ENCODE assay signal across 1 cellular context in the genomic region with DNA sequence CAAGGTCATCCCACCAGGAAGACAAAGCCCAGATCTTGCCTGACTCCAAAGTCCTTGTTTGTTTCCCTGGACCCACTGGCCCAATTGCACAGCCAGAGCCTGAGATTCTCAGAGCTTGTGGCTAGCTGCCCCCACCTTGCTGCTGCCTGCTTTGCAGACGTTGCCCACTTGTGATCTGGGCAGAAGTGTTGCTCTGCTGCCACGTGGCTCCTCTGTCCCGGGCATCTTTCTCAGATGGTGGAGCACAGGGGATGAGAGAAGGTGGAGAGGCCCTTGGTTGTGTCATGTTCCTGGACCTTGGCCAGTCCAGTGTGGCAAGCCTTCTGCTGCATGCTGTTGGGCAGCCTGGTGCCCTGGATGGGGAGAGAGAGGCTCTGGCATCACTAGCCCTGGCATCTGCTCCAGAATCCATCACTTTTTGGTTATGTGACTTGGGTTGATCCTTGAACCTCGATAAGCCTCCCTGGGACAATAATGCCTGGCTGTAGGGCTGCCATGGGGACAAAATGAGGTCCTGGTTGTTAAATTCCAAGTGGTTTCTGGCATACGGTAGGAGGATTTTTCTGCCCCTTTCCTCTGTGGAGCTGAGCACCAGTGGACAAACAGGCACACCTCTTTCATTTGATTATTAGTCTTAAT.
A peak's percentile ranks its signal among the peaks of the same experiment; 100 is the strongest.
TF ChIP-seq lines count a peak whose summit lies in the region.

No MANE protein-coding gene starts in this region.

TF ChIP-seq in HepG2, 621 proteins besides CTCF, POLR2A, EP300 and RAD21 (continued from another document and continues in another):
- TF ChIP-seq, protein P1, sequence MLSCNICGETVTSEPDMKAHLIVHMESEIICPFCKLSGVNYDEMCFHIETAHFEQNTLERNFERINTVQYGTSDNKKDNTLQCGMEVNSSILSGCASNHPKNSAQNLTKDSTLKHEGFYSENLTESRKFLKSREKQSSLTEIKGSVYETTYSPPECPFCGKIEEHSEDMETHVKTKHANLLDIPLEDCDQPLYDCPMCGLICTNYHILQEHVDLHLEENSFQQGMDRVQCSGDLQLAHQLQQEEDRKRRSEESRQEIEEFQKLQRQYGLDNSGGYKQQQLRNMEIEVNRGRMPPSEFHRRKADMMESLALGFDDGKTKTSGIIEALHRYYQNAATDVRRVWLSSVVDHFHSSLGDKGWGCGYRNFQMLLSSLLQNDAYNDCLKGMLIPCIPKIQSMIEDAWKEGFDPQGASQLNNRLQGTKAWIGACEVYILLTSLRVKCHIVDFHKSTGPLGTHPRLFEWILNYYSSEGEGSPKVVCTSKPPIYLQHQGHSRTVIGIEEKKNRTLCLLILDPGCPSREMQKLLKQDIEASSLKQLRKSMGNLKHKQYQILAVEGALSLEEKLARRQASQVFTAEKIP (CRISPR knock-in tag; IDR thresholded peaks at IDR 0.05; ENCODE audit: borderline replicate concordance) = no peak
- no peak for TF ChIP-seq ZNF780A (CRISPR knock-in tag; IDR thresholded peaks at IDR 0.05)
- TF ChIP-seq ETV6 (CRISPR knock-in tag; conservative IDR thresholded peaks at IDR 0.05) = no peak
- TF ChIP-seq, protein P2, sequence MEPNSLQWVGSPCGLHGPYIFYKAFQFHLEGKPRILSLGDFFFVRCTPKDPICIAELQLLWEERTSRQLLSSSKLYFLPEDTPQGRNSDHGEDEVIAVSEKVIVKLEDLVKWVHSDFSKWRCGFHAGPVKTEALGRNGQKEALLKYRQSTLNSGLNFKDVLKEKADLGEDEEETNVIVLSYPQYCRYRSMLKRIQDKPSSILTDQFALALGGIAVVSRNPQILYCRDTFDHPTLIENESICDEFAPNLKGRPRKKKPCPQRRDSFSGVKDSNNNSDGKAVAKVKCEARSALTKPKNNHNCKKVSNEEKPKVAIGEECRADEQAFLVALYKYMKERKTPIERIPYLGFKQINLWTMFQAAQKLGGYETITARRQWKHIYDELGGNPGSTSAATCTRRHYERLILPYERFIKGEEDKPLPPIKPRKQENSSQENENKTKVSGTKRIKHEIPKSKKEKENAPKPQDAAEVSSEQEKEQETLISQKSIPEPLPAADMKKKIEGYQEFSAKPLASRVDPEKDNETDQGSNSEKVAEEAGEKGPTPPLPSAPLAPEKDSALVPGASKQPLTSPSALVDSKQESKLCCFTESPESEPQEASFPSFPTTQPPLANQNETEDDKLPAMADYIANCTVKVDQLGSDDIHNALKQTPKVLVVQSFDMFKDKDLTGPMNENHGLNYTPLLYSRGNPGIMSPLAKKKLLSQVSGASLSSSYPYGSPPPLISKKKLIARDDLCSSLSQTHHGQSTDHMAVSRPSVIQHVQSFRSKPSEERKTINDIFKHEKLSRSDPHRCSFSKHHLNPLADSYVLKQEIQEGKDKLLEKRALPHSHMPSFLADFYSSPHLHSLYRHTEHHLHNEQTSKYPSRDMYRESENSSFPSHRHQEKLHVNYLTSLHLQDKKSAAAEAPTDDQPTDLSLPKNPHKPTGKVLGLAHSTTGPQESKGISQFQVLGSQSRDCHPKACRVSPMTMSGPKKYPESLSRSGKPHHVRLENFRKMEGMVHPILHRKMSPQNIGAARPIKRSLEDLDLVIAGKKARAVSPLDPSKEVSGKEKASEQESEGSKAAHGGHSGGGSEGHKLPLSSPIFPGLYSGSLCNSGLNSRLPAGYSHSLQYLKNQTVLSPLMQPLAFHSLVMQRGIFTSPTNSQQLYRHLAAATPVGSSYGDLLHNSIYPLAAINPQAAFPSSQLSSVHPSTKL (CRISPR knock-in tag; IDR thresholded peaks at IDR 0.05) = peak; percentile 72
- no peak; the same call in 1 of the 2 replicates for TF ChIP-seq KDM4B (CRISPR knock-in tag; IDR thresholded peaks at IDR 0.05)
- no peak for TF ChIP-seq KDM5A (IDR thresholded peaks at IDR 0.05; ENCODE audit: borderline replicate concordance, low read length)
- TF ChIP-seq, protein P3, sequence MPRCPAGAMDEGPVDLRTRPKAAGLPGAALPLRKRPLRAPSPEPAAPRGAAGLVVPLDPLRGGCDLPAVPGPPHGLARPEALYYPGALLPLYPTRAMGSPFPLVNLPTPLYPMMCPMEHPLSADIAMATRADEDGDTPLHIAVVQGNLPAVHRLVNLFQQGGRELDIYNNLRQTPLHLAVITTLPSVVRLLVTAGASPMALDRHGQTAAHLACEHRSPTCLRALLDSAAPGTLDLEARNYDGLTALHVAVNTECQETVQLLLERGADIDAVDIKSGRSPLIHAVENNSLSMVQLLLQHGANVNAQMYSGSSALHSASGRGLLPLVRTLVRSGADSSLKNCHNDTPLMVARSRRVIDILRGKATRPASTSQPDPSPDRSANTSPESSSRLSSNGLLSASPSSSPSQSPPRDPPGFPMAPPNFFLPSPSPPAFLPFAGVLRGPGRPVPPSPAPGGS (CRISPR knock-in tag; IDR thresholded peaks at IDR 0.05) = 0 out of 2 replicates have a peak, but pooled peaks have one; percentile 24
- no peak for TF ChIP-seq IKZF4 (CRISPR knock-in tag; IDR thresholded peaks at IDR 0.05; ENCODE audit: borderline replicate concordance, low read depth, not compliant biosample characterization)
- TF ChIP-seq FLYWCH1 (CRISPR knock-in tag; IDR thresholded peaks at IDR 0.05) = no peak
- no peak for TF ChIP-seq SP1 (IDR thresholded peaks at IDR 0.05)
- peak; percentile 15; the same call in 1 of the 2 replicates for TF ChIP-seq SP1 (CRISPR knock-in tag; IDR thresholded peaks at IDR 0.05)
- TF ChIP-seq, protein P4, sequence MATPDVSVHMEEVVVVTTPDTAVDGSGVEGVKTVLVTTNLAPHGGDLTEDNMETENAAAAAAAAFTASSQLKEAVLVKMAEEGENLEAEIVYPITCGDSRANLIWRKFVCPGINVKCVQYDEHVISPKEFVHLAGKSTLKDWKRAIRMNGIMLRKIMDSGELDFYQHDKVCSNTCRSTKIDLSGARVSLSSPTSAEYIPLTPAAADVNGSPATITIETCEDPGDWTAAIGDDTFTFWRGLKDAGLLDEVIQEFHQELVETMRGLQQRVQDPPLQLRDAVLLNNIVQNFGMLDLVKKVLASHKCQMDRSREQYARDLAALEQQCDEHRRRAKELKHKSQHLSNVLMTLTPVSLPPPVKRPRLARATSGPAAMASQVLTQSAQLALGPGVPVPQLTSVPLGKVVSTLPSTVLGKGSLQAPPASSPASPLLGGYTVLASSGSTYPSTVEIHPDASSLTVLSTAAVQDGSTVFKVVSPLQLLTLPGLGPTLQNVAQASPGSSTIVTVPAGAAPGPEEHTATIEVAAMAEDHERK (CRISPR knock-in tag; IDR thresholded peaks at IDR 0.05; ENCODE audit: low read depth) = no peak
- TF ChIP-seq ZNF180 (CRISPR knock-in tag; IDR thresholded peaks at IDR 0.05; ENCODE audit: borderline replicate concordance, low read depth) = no peak
- no peak for TF ChIP-seq ZNF839 (CRISPR knock-in tag; IDR thresholded peaks at IDR 0.05; ENCODE audit: borderline replicate concordance)
- TF ChIP-seq, protein P5, sequence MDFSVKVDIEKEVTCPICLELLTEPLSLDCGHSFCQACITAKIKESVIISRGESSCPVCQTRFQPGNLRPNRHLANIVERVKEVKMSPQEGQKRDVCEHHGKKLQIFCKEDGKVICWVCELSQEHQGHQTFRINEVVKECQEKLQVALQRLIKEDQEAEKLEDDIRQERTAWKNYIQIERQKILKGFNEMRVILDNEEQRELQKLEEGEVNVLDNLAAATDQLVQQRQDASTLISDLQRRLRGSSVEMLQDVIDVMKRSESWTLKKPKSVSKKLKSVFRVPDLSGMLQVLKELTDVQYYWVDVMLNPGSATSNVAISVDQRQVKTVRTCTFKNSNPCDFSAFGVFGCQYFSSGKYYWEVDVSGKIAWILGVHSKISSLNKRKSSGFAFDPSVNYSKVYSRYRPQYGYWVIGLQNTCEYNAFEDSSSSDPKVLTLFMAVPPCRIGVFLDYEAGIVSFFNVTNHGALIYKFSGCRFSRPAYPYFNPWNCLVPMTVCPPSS (IDR thresholded peaks at IDR 0.05) = no peak
- TF ChIP-seq, protein P6, sequence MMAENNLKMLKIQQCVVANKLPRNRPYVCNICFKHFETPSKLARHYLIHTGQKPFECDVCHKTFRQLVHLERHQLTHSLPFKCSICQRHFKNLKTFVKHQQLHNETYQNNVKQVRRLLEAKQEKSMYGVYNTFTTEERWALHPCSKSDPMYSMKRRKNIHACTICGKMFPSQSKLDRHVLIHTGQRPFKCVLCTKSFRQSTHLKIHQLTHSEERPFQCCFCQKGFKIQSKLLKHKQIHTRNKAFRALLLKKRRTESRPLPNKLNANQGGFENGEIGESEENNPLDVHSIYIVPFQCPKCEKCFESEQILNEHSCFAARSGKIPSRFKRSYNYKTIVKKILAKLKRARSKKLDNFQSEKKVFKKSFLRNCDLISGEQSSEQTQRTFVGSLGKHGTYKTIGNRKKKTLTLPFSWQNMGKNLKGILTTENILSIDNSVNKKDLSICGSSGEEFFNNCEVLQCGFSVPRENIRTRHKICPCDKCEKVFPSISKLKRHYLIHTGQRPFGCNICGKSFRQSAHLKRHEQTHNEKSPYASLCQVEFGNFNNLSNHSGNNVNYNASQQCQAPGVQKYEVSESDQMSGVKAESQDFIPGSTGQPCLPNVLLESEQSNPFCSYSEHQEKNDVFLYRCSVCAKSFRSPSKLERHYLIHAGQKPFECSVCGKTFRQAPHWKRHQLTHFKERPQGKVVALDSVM (CRISPR knock-in tag; IDR thresholded peaks at IDR 0.05) = no peak
- TF ChIP-seq, protein P7, sequence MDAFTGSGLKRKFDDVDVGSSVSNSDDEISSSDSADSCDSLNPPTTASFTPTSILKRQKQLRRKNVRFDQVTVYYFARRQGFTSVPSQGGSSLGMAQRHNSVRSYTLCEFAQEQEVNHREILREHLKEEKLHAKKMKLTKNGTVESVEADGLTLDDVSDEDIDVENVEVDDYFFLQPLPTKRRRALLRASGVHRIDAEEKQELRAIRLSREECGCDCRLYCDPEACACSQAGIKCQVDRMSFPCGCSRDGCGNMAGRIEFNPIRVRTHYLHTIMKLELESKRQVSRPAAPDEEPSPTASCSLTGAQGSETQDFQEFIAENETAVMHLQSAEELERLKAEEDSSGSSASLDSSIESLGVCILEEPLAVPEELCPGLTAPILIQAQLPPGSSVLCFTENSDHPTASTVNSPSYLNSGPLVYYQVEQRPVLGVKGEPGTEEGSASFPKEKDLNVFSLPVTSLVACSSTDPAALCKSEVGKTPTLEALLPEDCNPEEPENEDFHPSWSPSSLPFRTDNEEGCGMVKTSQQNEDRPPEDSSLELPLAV (CRISPR knock-in tag; conservative IDR thresholded peaks at IDR 0.05; ENCODE audit: low read depth) = no peak
- TF ChIP-seq, protein P8, sequence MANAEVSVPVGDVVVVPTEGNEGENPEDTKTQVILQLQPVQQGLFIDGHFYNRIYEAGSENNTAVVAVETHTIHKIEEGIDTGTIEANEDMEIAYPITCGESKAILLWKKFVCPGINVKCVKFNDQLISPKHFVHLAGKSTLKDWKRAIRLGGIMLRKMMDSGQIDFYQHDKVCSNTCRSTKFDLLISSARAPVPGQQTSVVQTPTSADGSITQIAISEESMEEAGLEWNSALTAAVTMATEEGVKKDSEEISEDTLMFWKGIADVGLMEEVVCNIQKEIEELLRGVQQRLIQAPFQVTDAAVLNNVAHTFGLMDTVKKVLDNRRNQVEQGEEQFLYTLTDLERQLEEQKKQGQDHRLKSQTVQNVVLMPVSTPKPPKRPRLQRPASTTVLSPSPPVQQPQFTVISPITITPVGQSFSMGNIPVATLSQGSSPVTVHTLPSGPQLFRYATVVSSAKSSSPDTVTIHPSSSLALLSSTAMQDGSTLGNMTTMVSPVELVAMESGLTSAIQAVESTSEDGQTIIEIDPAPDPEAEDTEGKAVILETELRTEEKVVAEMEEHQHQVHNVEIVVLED (CRISPR knock-in tag; IDR thresholded peaks at IDR 0.05; ENCODE audit: borderline replicate concordance) = peak; percentile 17; the same call in 1 of the 2 replicates
- TF ChIP-seq KLF12 (CRISPR knock-in tag; IDR thresholded peaks at IDR 0.05; ENCODE audit: borderline replicate concordance) = 0 out of 2 replicates have a peak, but pooled peaks have one; percentile 44
- TF ChIP-seq YEATS2 (CRISPR knock-in tag; IDR thresholded peaks at IDR 0.05; ENCODE audit: borderline replicate concordance) = no peak
- TF ChIP-seq ZNF335 (CRISPR knock-in tag; IDR thresholded peaks at IDR 0.05) = no peak
- peak; percentile 87 for TF ChIP-seq BRD4 (CRISPR knock-in tag; IDR thresholded peaks at IDR 0.05)
- TF ChIP-seq ZNF235 (CRISPR knock-in tag; IDR thresholded peaks at IDR 0.05; ENCODE audit: borderline replicate concordance) = no peak
- TF ChIP-seq, protein P9, sequence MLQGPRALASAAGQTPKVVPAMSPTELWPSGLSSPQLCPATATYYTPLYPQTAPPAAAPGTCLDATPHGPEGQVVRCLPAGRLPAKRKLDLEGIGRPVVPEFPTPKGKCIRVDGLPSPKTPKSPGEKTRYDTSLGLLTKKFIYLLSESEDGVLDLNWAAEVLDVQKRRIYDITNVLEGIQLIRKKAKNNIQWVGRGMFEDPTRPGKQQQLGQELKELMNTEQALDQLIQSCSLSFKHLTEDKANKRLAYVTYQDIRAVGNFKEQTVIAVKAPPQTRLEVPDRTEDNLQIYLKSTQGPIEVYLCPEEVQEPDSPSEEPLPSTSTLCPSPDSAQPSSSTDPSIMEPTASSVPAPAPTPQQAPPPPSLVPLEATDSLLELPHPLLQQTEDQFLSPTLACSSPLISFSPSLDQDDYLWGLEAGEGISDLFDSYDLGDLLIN (CRISPR knock-in tag; IDR thresholded peaks at IDR 0.05; ENCODE audit: borderline replicate concordance) = no peak
- peak; percentile 72 for TF ChIP-seq RARA (CRISPR knock-in tag; IDR thresholded peaks at IDR 0.05)
- no peak for TF ChIP-seq ZNF441 (CRISPR knock-in tag; IDR thresholded peaks at IDR 0.05; ENCODE audit: borderline replicate concordance)
- no peak for TF ChIP-seq GATAD1 (CRISPR knock-in tag; IDR thresholded peaks at IDR 0.05)
- TF ChIP-seq ZNF577 (CRISPR knock-in tag; IDR thresholded peaks at IDR 0.05; ENCODE audit: borderline replicate concordance, low read depth) = no peak
- TF ChIP-seq, protein P10, sequence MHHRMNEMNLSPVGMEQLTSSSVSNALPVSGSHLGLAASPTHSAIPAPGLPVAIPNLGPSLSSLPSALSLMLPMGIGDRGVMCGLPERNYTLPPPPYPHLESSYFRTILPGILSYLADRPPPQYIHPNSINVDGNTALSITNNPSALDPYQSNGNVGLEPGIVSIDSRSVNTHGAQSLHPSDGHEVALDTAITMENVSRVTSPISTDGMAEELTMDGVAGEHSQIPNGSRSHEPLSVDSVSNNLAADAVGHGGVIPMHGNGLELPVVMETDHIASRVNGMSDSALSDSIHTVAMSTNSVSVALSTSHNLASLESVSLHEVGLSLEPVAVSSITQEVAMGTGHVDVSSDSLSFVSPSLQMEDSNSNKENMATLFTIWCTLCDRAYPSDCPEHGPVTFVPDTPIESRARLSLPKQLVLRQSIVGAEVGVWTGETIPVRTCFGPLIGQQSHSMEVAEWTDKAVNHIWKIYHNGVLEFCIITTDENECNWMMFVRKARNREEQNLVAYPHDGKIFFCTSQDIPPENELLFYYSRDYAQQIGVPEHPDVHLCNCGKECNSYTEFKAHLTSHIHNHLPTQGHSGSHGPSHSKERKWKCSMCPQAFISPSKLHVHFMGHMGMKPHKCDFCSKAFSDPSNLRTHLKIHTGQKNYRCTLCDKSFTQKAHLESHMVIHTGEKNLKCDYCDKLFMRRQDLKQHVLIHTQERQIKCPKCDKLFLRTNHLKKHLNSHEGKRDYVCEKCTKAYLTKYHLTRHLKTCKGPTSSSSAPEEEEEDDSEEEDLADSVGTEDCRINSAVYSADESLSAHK (CRISPR knock-in tag; IDR thresholded peaks at IDR 0.05; ENCODE audit: borderline replicate concordance) = no peak
- no peak for TF ChIP-seq ZC3H4 (CRISPR knock-in tag; IDR thresholded peaks at IDR 0.05; ENCODE audit: borderline replicate concordance)
